ENCODE assay signal across 1 cellular context in the genomic region with DNA sequence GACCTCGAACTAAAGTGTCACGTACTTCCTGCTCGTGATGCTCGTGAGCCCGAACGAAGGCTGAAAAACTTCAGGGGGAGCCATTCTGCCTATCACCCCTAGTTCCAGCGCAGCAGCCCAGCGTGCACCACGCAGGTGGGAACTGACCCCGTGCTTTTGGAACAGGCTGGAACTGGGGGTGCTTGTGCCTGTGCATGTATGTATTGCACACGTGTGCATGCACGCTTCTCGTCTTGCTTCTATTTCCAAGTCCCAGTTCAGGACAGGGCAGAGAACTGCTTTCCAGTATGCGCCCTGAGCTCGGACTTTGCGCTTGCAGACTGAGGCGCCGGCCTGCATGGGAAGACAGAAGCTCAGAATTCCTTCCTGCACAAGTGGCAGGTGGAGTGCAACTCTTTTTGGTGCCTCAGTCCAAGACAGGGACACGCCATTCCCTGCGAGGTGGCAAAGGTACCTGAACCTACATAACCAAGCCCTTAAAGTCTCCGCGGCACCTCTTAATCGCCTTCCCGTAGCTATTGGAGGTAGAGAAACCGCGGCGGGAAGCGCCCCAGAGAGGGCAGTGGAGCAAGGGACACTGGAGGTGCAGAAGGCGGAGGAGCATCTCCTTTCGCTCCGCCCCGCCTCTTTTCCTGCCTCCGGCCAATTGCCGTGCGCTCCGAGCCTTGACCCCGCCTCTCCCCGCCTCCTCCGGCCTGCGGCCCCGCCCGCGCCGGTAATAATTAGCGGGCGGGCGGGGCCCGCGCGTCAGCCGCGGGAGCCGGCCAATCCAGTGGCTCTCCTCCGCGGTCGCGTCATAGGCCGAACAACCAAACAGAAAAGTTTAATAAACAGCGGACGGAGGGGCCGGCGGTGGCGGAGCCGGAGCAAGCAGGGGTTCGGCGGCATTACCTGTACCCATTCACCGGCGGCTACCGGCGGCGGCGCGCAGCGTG.
TF ChIP-seq lines count a peak whose summit lies in the region.

A gene (plus strand): TSS at position 826 of the 935 bp plus-strand sequence. CDS start 60,669 bp downstream, outside the sequence.

TF ChIP-seq in IMR-90, 13 proteins besides CTCF, POLR2A, EP300 and RAD21 (continued from another document):
- TF ChIP-seq, protein P1, sequence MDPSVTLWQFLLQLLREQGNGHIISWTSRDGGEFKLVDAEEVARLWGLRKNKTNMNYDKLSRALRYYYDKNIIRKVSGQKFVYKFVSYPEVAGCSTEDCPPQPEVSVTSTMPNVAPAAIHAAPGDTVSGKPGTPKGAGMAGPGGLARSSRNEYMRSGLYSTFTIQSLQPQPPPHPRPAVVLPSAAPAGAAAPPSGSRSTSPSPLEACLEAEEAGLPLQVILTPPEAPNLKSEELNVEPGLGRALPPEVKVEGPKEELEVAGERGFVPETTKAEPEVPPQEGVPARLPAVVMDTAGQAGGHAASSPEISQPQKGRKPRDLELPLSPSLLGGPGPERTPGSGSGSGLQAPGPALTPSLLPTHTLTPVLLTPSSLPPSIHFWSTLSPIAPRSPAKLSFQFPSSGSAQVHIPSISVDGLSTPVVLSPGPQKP (IDR thresholded peaks at IDR 0.05; ENCODE audit: borderline replicate concordance, low read depth, low read length): no peak
